In the genomic region with DNA sequence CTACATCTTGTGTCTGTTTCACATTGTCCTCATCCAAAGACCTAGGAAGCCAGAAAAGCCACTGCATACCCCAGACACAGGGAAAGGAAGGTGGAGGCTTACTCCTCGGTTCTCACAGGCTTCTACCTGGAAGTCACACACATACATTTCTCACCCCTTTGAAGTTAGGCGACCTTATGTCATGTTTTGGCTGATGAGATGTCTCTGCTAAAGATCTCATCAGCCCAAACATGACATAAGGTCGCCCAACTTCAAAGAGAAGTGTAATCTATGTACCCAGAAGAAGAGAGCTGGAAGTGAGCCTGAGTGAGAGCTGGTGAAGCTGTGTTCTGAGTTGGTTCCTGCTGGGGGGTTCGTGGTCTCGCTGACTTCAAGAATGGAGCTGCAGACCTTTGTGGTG, we compare ENCODE assay signal across 2 cellular contexts.
TF ChIP-seq lines count a peak whose summit lies in the region.

No MANE protein-coding gene starts in this region.

TF ChIP-seq in HepG2, 621 proteins besides CTCF, POLR2A, EP300 and RAD21 (continues in another document):
- no peak for TF ChIP-seq YEATS4 (CRISPR knock-in tag; IDR thresholded peaks at IDR 0.05; ENCODE audit: borderline replicate concordance)
- no peak for TF ChIP-seq HNF1B (CRISPR knock-in tag; IDR thresholded peaks at IDR 0.05)
- TF ChIP-seq, protein P1, sequence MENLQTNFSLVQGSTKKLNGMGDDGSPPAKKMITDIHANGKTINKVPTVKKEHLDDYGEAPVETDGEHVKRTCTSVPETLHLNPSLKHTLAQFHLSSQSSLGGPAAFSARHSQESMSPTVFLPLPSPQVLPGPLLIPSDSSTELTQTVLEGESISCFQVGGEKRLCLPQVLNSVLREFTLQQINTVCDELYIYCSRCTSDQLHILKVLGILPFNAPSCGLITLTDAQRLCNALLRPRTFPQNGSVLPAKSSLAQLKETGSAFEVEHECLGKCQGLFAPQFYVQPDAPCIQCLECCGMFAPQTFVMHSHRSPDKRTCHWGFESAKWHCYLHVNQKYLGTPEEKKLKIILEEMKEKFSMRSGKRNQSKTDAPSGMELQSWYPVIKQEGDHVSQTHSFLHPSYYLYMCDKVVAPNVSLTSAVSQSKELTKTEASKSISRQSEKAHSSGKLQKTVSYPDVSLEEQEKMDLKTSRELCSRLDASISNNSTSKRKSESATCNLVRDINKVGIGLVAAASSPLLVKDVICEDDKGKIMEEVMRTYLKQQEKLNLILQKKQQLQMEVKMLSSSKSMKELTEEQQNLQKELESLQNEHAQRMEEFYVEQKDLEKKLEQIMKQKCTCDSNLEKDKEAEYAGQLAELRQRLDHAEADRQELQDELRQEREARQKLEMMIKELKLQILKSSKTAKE (CRISPR knock-in tag; IDR thresholded peaks at IDR 0.05; ENCODE audit: borderline replicate concordance) = peak; percentile 53; the same call in 1 of the 2 replicates
- TF ChIP-seq NCOR1 (IDR thresholded peaks at IDR 0.05; ENCODE audit: borderline replicate concordance, low read length) = peak; percentile 77; the same call in 1 of the 2 replicates
- TF ChIP-seq KIAA2018 (CRISPR knock-in tag; IDR thresholded peaks at IDR 0.05; ENCODE audit: borderline replicate concordance) = no peak
- no peak for TF ChIP-seq HNRNPUL1 (IDR thresholded peaks at IDR 0.05; ENCODE audit: low read depth, low read length)
- 0 out of 2 replicates have a peak, but pooled peaks have one; percentile 30 for TF ChIP-seq ETV5 (CRISPR knock-in tag; IDR thresholded peaks at IDR 0.05; ENCODE audit: borderline replicate concordance)
- TF ChIP-seq, protein P2, sequence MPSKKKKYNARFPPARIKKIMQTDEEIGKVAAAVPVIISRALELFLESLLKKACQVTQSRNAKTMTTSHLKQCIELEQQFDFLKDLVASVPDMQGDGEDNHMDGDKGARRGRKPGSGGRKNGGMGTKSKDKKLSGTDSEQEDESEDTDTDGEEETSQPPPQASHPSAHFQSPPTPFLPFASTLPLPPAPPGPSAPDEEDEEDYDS (CRISPR knock-in tag; IDR thresholded peaks at IDR 0.05) = no peak

TF ChIP-seq in K562, 482 proteins besides CTCF, POLR2A, EP300 and RAD21:
- TF ChIP-seq RFX7 (CRISPR knock-in tag; IDR thresholded peaks at IDR 0.05) = no peak
- no peak for TF ChIP-seq CXXC5 (CRISPR knock-in tag; IDR thresholded peaks at IDR 0.05)
- TF ChIP-seq COPS2 (conservative IDR thresholded peaks at IDR 0.05) = no peak
- no peak for TF ChIP-seq NR4A1 (CRISPR knock-in tag; IDR thresholded peaks at IDR 0.05)
- TF ChIP-seq NR4A1 (tag; IDR thresholded peaks at IDR 0.05) = no peak
- TF ChIP-seq ZNF143 (CRISPR knock-in tag; IDR thresholded peaks at IDR 0.05) = no peak
- no peak for TF ChIP-seq NBN (IDR thresholded peaks at IDR 0.05; ENCODE audit: low read depth)
